Comparison of ENCODE assay signal across 8 cellular contexts in the genomic region with DNA sequence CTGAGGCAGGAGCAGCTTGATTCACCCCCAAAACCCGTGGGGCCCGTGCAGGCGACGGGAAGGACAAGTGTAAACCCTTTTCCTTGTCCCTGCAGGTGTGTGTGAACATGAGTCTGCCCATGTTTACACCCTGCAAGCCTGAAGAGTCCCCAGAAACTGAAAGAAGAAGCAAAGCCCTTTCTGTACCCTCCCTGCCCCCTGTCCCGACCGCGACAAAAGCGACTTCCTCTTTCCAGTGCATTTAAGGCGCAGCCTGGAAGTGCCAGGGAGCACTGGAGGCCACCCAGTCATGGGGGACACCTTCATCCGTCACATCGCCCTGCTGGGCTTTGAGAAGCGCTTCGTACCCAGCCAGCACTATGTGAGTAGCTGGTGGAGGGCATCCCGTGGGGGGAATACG.
DNase-seq lines count a peak whose midpoint lies in the region; ATAC-seq, FAIRE-seq and TF ChIP-seq lines count a peak whose summit lies in the region.
"Not testable (repeated sequence)": the region's sequence is repeated elsewhere in the genome, so short reads cannot be mapped to it uniquely, and the experiment has no call there.

No MANE protein-coding gene starts in this region.

- not testable (repeated sequence) for H3K27ac ChIP-seq in A549

- not testable (repeated sequence) for H3K4me2 ChIP-seq in A549

- TF ChIP-seq POLR2A in A549 (IDR thresholded peaks at IDR 0.05; ENCODE audit: low read length), result not testable (repeated sequence)

- not testable (repeated sequence) for H3K36me3 Mint-ChIP-seq in central memory CD8-positive, alpha-beta T cell (ENCODE audit: insufficient read depth)

- TF ChIP-seq EP300 in A549 (IDR thresholded peaks at IDR 0.05), result not testable (repeated sequence)

- not testable (repeated sequence) for TF ChIP-seq RAD21 in A549 (conservative IDR thresholded peaks at IDR 0.05 in 1 of 2, IDR thresholded peaks at IDR 0.05 in 1 of 2)

- ATAC-seq in A549 (peak; percentile 14 to 44; a peak in 2 of 6 replicates), GM18873 (IDR thresholded peaks at IDR 0.05; ENCODE audit: low FRiP score, unreplicated experiment) (peak; percentile 78), GM21367 (IDR thresholded peaks at IDR 0.05; ENCODE audit: unreplicated experiment) (peak; percentile 71), HG02610 (IDR thresholded peaks at IDR 0.05; ENCODE audit: unreplicated experiment) (peak; percentile 75), HG03060 (IDR thresholded peaks at IDR 0.05; ENCODE audit: low read depth, unreplicated experiment) (peak; percentile 67), HG03457 (IDR thresholded peaks at IDR 0.05; ENCODE audit: unreplicated experiment) (peak; percentile 82), mucosa of descending colon (peak; percentile 86)
- ATAC-seq in central memory CD8-positive, alpha-beta T cell (replicated peaks; ENCODE audit: extremely low read depth, poor library complexity, severe bottlenecking), result peak; percentile 75

- H3K4me1 ChIP-seq in A549; mucosa of descending colon (ENCODE audit: low read depth): not testable (repeated sequence)

- not testable (repeated sequence) for H3K4me1 Mint-ChIP-seq in central memory CD8-positive, alpha-beta T cell

- not testable (repeated sequence) for FAIRE-seq in A549 (lab: Jason Lieb, UNC)

- H3K9me3 Mint-ChIP-seq in central memory CD8-positive, alpha-beta T cell, result not testable (repeated sequence)

- no CpG with 5 or more reads among the region's 15 CpGs for WGBS in A549 (ENCODE audit: missing lambda C conversion rate)

- POLR2A ChIA-PET in A549 (lab: Yijun Ruan, JAX), result not testable (repeated sequence)

- not testable (repeated sequence) for H3K9me3 ChIP-seq in A549, mucosa of descending colon

- intact Hi-C loops in mucosa of descending colon (cut with DNase I, micrococcal nuclease), result not testable (repeated sequence)

- H3K4me3 Mint-ChIP-seq in central memory CD8-positive, alpha-beta T cell, result not testable (repeated sequence)

- not testable (repeated sequence) for DNase-seq in A549 (ENCODE audit: low read depth in 1 of 2, low spot score in 1 of 2); central memory CD8-positive, alpha-beta T cell (ENCODE audit: low spot score in 2 of 2); mucosa of descending colon

- not testable (repeated sequence) for H3K27ac Mint-ChIP-seq in central memory CD8-positive, alpha-beta T cell (ENCODE audit: low read depth)

- not testable (repeated sequence) for H3K27me3 Mint-ChIP-seq in central memory CD8-positive, alpha-beta T cell

- H3K4me3 ChIP-seq in A549, mucosa of descending colon: not testable (repeated sequence)

- H3K36me3 ChIP-seq in mucosa of descending colon (ENCODE audit: low read depth), result not testable (repeated sequence)

- CTCF ChIA-PET in A549 (lab: Yijun Ruan, JAX), result not testable (repeated sequence)

- not testable (repeated sequence) for TF ChIP-seq CTCF in A549 (IDR thresholded peaks at IDR 0.05); mucosa of descending colon (IDR thresholded peaks at IDR 0.05)

Comparison
In these comparisons a context has a peak if more than half of its experiments do, and no peak if none do; other contexts are left out.
1. ATAC-seq: peak in every context shown above with its lines; median percentile 86 in mucosa of descending colon; 82 in HG03457; 78 in GM18873; 75 in HG02610; 75 in central memory CD8-positive, alpha-beta T cell; 71 in GM21367; 67 in HG03060; 29 in A549.